ENCODE assay signal across 9 cellular contexts in the genomic region with DNA sequence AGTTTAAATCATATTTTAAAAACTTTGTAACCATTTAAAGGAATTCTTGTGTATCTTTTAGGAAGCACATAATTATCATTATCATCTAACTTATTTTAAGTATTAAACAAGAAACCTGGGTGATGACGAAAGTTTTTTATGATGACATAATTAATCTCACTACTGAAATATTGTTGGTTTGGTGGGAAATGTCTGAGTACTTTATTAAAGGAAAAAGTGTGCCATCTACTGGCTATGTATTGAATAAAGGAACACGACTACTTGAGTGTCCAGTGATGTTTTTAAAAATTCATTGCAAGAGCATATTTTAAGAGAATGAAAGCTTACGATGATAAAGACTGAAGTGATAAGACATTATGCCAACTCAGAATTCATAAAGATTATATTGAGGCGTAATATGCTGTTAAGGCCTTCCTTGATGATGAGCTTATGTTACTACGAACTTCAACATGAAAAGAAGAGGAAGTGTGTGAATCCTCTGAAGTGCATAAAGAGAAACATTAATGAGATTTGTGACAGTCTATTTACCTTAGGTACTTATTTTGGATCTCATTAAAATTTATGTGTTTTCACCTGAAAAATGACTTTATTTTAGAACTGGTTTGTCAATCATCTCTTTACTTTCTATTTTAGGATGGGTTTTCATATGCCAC. TPM values are rescaled to one million over a fixed set of nuclear protein-coding genes. Genes with fewer than 3 reads are reported as not detected.
DNase-seq lines count a peak whose midpoint lies in the region; ATAC-seq and TF ChIP-seq lines count a peak whose summit lies in the region.
"Had no signal": no experiment of that assay in that cellular context is flagged by ENCODE, and none has a peak within 500 bp of the region (broad histone marks: within the 10 kb centered on the region; RNA-seq: fewer than 3 reads in every experiment).

No MANE protein-coding gene starts in this region.

- no peaks in the 10 kb centered on the region for H4K20me1 ChIP-seq in SU-DHL-6 (ENCODE audit: low read depth, low read length)

- DNase-seq in NCI-H1436 (lab: John Stamatoyannopoulos, UW) (peak; percentile 53), NCI-H1436 treated with DMSO at 0.1 percent for 48 hours (lab: John Stamatoyannopoulos, UW) (no peak), LoVo (ENCODE audit: low spot score) (peak; percentile 54), fibroblast of villous mesenchyme (ENCODE audit: low read depth) (peak; percentile 79), putamen (ENCODE audit: low spot score) (peak; percentile 49)
- no peak for DNase-seq in activated CD4-positive, alpha-beta T cell treated with anti-CD3 and anti-CD28 coated beads for 48 hours

- H3K9me3 ChIP-seq in SU-DHL-6 (ENCODE audit: insufficient read depth, low read length) = no peaks in the 10 kb centered on the region
- H3K9me3 ChIP-seq: BLaER1 treated with 17β-estradiol and CSF1 and Interleukin-3, amounts not matched to agents 10 nM and 100 nM had no signal

- H3K4me3 ChIP-seq in SU-DHL-6 (ENCODE audit: insufficient read depth, low read length, poor library complexity, severe bottlenecking) (no peak overlapping the region), fibroblast of villous mesenchyme (ENCODE audit: low read depth, low read length) (no peak overlapping the region)
- H3K4me3 ChIP-seq: BLaER1 treated with 17β-estradiol and CSF1 and Interleukin-3, amounts not matched to agents 10 nM and 100 nM had no signal

- H3K27me3 ChIP-seq in SU-DHL-6 (ENCODE audit: low read length) = no peaks in the 10 kb centered on the region
- H3K27me3 ChIP-seq: BLaER1 treated with 17β-estradiol and CSF1 and Interleukin-3, amounts not matched to agents 10 nM and 100 nM had no signal

- no peaks in the 10 kb centered on the region for H3K9me2 ChIP-seq in SU-DHL-6 (replicated peaks; ENCODE audit: insufficient read depth, low read length)

- H3F3A ChIP-seq in SU-DHL-6 (ENCODE audit: insufficient read depth) = 0 out of 2 replicates have a peak, but pooled peaks cover 8% of the 10 kb centered on the region

- peaks cover 12% of the 10 kb centered on the region; the same call in 1 of the 2 replicates for H3K36me3 ChIP-seq in SU-DHL-6 (ENCODE audit: low read length)

- H3K27ac ChIP-seq in SU-DHL-6 (ENCODE audit: low read depth, low read length) = no peak overlapping the region

- no peak overlapping the region for H3K9ac ChIP-seq in SU-DHL-6 (ENCODE audit: low read length)
- H3K9ac ChIP-seq: BLaER1 treated with 17β-estradiol and CSF1 and Interleukin-3, amounts not matched to agents 10 nM and 100 nM had no signal

- peaks cover 8% of the 10 kb centered on the region for H3K79me2 ChIP-seq in SU-DHL-6 (ENCODE audit: insufficient read depth, low read length)

- H3K4me2 ChIP-seq in SU-DHL-6 (ENCODE audit: low read depth, low read length, poor library complexity, severe bottlenecking) = peak overlapping the region; percentile 30

- TF ChIP-seq CTCF in SU-DHL-6 (IDR thresholded peaks at IDR 0.05; ENCODE audit: insufficient read depth, low read length, poor library complexity, severe bottlenecking) (no peak), fibroblast of villous mesenchyme (IDR thresholded peaks at IDR 0.05; ENCODE audit: insufficient read depth, low read depth, low read length) (peak; percentile 54)

- no peak overlapping the region for H2AFZ ChIP-seq in SU-DHL-6 (ENCODE audit: low read depth, low read length, severe bottlenecking)

- peak; percentile 88 for ATAC-seq in GM21619 (IDR thresholded peaks at IDR 0.05; ENCODE audit: unreplicated experiment)

RNA-seq across cellular contexts. Expression of gene TRMT11, which starts 12.0 kb away (rescaled TPM):
- total RNA-seq in fibroblast of villous mesenchyme = 29.6 and 49.2 TPM in 2 replicates

RNA-seq across cellular contexts. Expression of gene HINT3, which starts 17.8 kb away (rescaled TPM):
- total RNA-seq in fibroblast of villous mesenchyme = 14.5 and 23.3 TPM in 2 replicates

Comparison
In these comparisons a context has a peak if more than half of its experiments do, and no peak if none do; other contexts are left out.
1. DNase-seq: peak in NCI-H1436 (single experiment), LoVo (single experiment), fibroblast of villous mesenchyme (single experiment) and putamen (single experiment); none in NCI-H1436 treated with DMSO at 0.1 percent for 48 hours (single experiment) and activated CD4-positive, alpha-beta T cell treated with anti-CD3 and anti-CD28 coated beads for 48 hours (single experiment).